11 cellular contexts compared by ENCODE assay signal in the genomic region with DNA sequence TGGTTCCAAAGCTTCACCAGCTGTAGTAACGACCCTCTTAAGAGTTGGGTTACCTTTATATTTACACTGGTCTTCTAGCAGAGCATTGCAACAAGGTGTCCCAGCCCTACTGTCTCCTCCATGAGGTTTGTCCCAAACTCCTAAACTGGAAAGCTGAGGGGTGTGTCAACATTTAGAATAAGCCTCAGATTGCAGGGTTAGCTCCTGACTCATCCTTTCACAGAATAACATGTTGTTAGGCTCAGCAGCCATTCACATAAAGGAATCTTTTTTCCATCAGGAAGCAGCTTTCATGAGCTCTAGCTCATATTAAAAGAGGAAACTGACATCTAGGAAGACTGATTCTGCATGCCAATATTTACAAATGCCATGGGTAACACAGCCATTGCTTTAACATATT.
DNase-seq lines count a peak whose midpoint lies in the region; FAIRE-seq and TF ChIP-seq lines count a peak whose summit lies in the region.
"Had no signal": no experiment of that assay in that cellular context is flagged by ENCODE, and none has a peak within 500 bp of the region (broad histone marks: within the 10 kb centered on the region; RNA-seq: fewer than 3 reads in every experiment).

No MANE protein-coding gene starts in this region.

- H3K36me3 Mint-ChIP-seq in nephron progenitor cell (ENCODE audit: low read depth), result peaks cover 3% of the 10 kb centered on the region
- H3K36me3 Mint-ChIP-seq: activated naive CD4-positive, alpha-beta T cell treated with anti-CD3 and anti-CD28 coated beads, Interleukin-2, amount 50 U/mL, for 72 hours had no signal

- peak overlapping the region; percentile 25 for H3K27ac ChIP-seq in endothelial cell of umbilical vein (ENCODE audit: insufficient read depth, low read depth, low read length)

- no peak overlapping the region for H3K9ac ChIP-seq in endothelial cell of umbilical vein (replicated peaks; ENCODE audit: extremely low read depth, insufficient read depth, low read length)

- H3K79me2 ChIP-seq in endothelial cell of umbilical vein (ENCODE audit: control insufficient read depth, insufficient read depth, low read length), result no peaks in the 10 kb centered on the region

- FAIRE-seq in GM19239 (lab: Jason Lieb, UNC) (peak; percentile 47), RCC 7860 (lab: Jason Lieb, UNC) (peak; percentile 76), endothelial cell of umbilical vein (lab: Jason Lieb, UNC) (peak; percentile 4)

- no peak for DNase-seq in GM19239 (ENCODE audit: insufficient read length, low spot score)
- no peak for DNase-seq in RCC 7860 (ENCODE audit: low spot score)
- peak; percentile 91 for DNase-seq in endothelial cell of umbilical vein (ENCODE audit: low read depth, low spot score)
- peak; percentile 79 for DNase-seq in pulmonary artery endothelial cell (ENCODE audit: low read depth, low spot score)
- DNase-seq in stimulated activated CD4-positive, alpha-beta T cell treated with anti-CD3 and anti-CD28 coated beads, Interleukin-15, amount 100 ng/mL, for 24 hours, result no peak
- no peak for DNase-seq in NCI-H146 (lab: John Stamatoyannopoulos, UW)
- no peak for DNase-seq in nephron progenitor cell
- DNase-seq: Caco-2, GOT3, NCI-H187 treated with DMSO at 0.1 percent for 48 hours had no signal

- BruUV-seq in endothelial cell of umbilical vein (replicated peaks; lab: Mats Ljungman, UMichigan), result no TSS peak

- H3K4me1 Mint-ChIP-seq in nephron progenitor cell, result peaks cover 16% of the 10 kb centered on the region

- H3K4me1 ChIP-seq in endothelial cell of umbilical vein (ENCODE audit: control insufficient read depth, extremely low read depth, insufficient read depth, low read length), result peaks cover 16% of the 10 kb centered on the region
- H3K4me1 ChIP-seq: Caco-2 had no signal

- H3K36me3 ChIP-seq in endothelial cell of umbilical vein (ENCODE audit: control insufficient read depth in 2 of 2, extremely low read depth in 1 of 2, insufficient read depth in 2 of 2, low read length in 2 of 2), result no peaks in the 10 kb centered on the region

- dilution Hi-C loops in endothelial cell of umbilical vein (cut with MboI; ENCODE audit: extremely low pct_ligation_motif_present, low sequenced_read_pairs), result no loop called here

- no peak for TF ChIP-seq POLR2A in endothelial cell of umbilical vein (IDR thresholded peaks at IDR 0.05; ENCODE audit: low read depth, low read length)

- no peaks in the 10 kb centered on the region for H3K9me3 Mint-ChIP-seq in nephron progenitor cell

- intact Hi-C loops in endothelial cell of umbilical vein (cut with micrococcal nuclease), result no loop called here

- POLR2A ChIA-PET in endothelial cell of umbilical vein (lab: Charles Lee), result no interaction called here

- no peak overlapping the region for H3K27ac Mint-ChIP-seq in nephron progenitor cell
- H3K27ac Mint-ChIP-seq: activated naive CD4-positive, alpha-beta T cell treated with anti-CD3 and anti-CD28 coated beads, Interleukin-2, amount 50 U/mL, for 72 hours had no signal

- no peaks in the 10 kb centered on the region for H3K9me1 ChIP-seq in endothelial cell of umbilical vein (replicated peaks; ENCODE audit: control insufficient read depth, extremely low read depth, insufficient read depth, low read length)

- H3K27me3 Mint-ChIP-seq in nephron progenitor cell (ENCODE audit: low read depth, poor library complexity), result no peaks in the 10 kb centered on the region

- no peak overlapping the region for H2AFZ ChIP-seq in endothelial cell of umbilical vein (ENCODE audit: low read depth, low read length)

- H3K9me3 ChIP-seq in endothelial cell of umbilical vein (replicated peaks; ENCODE audit: control insufficient read depth, insufficient read depth, low read length), result no peaks in the 10 kb centered on the region
- H3K9me3 ChIP-seq: Caco-2 had no signal

- H3K4me3 ChIP-seq in endothelial cell of umbilical vein (replicated peaks in 1 of 3; ENCODE audit: insufficient read depth in 1 of 3, low read depth in 1 of 3, low read length in 3 of 3), result no peak overlapping the region

- TF ChIP-seq CTCF in endothelial cell of umbilical vein (IDR thresholded peaks at IDR 0.05; ENCODE audit: extremely low read depth in 1 of 2, insufficient read depth in 1 of 2, low read depth in 1 of 2, low read length in 2 of 2) (no peak), nephron progenitor cell (IDR thresholded peaks at IDR 0.05) (no peak)

- peak overlapping the region; percentile 8 for H3K4me2 ChIP-seq in endothelial cell of umbilical vein (ENCODE audit: insufficient read depth, low read length)

- no peaks in the 10 kb centered on the region for H4K20me1 ChIP-seq in endothelial cell of umbilical vein (replicated peaks; ENCODE audit: control insufficient read depth, extremely low read depth, insufficient read depth, low read length)

- CTCF ChIA-PET in endothelial cell of umbilical vein (lab: Charles Lee), result interaction anchor here (0.6 to 2.5 kb wide), 11 partner anchors 9 to 914 kb away, joined by 3 to 10 read pairs (median 5); no protein-coding TSS in a partner anchor

- no peak overlapping the region for H3K4me3 Mint-ChIP-seq in nephron progenitor cell

- no peaks in the 10 kb centered on the region for H3K27me3 ChIP-seq in endothelial cell of umbilical vein (ENCODE audit: control insufficient read depth in 2 of 2, insufficient read depth in 2 of 2, low read length in 2 of 2)

TF ChIP-seq in endothelial cell of umbilical vein, 7 proteins besides CTCF, POLR2A, EP300 and RAD21:
- TF ChIP-seq POLR2AphosphoS5 (IDR thresholded peaks at IDR 0.05; ENCODE audit: insufficient read depth, low read depth, low read length), result no peak
- no peak for TF ChIP-seq JUN (IDR thresholded peaks at IDR 0.05; ENCODE audit: borderline replicate concordance, insufficient read depth, insufficient read length, low read depth)
- no peak for TF ChIP-seq MYC (IDR thresholded peaks at IDR 0.05; ENCODE audit: low read depth, low read length)
- TF ChIP-seq EZH2 (IDR thresholded peaks at IDR 0.05; ENCODE audit: borderline replicate concordance, low read depth, low read length, severe bottlenecking), result no peak
- TF ChIP-seq GATA2 (IDR thresholded peaks at IDR 0.05; ENCODE audit: insufficient read depth, insufficient read length, low read depth, low read length), result no peak
- no peak for TF ChIP-seq FOS (IDR thresholded peaks at IDR 0.05; ENCODE audit: borderline replicate concordance, insufficient read depth, low read length)
- TF ChIP-seq, protein P1, sequence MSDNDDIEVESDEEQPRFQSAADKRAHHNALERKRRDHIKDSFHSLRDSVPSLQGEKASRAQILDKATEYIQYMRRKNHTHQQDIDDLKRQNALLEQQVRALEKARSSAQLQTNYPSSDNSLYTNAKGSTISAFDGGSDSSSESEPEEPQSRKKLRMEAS (IDR thresholded peaks at IDR 0.05; ENCODE audit: insufficient read depth, insufficient read length), result no peak

Comparison
In these comparisons a context has a peak if more than half of its experiments do, and no peak if none do; other contexts are left out.
1. DNase-seq: peak in endothelial cell of umbilical vein (single experiment) and pulmonary artery endothelial cell (single experiment); none in GM19239 (single experiment), RCC 7860 (single experiment), stimulated activated CD4-positive, alpha-beta T cell treated with anti-CD3 and anti-CD28 coated beads, Interleukin-15, amount 100 ng/mL, for 24 hours (single experiment), NCI-H146 (single experiment) and nephron progenitor cell (single experiment).